ENCODE assay signal across 26 cellular contexts in the genomic region with DNA sequence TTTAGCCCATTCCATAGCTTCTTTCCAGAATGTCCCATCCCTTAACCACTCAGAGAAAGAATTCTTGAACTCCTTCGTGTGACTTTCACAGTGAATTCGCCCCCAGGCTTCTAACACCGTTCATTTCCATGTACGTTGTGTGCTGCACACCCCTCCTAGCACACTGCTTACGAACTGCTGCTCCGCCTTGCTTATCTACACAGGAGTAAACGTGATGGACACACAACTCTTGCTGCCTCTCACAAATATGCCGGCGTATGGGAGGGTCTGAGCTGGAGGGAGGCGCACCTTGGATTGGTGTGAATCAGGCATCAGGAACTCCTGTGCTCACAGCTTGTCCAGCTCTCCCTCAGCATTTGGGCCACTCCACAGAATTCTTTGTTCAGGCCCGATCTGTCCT. TPM values are rescaled to one million over a fixed set of nuclear protein-coding genes. Genes with fewer than 3 reads are reported as not detected.
"Had no signal": no experiment of that assay in that cellular context is flagged by ENCODE, and none has a peak within 500 bp of the region (broad histone marks: within the 10 kb centered on the region; RNA-seq: fewer than 3 reads in every experiment).

No MANE protein-coding gene starts in this region.

- H2AFZ ChIP-seq: PC-9 had no signal

- DNase-seq: Karpas-422; KG1; MG63; NCI-H1092; NCI-H1105 treated with DMSO at 0.1 percent for 48 hours; NCI-H1417 treated with DMSO at 0.1 percent for 48 hours; NCI-H146; NCI-H1694 treated with DMSO at 0.1 percent for 48 hours; NCI-H1930; NCI-H2081; NCI-H2107; NCI-H2227 treated with DMSO at 0.1 percent for 48 hours; NCI-H510A; NCI-H524 treated with DMSO at 0.1 percent for 48 hours; NCI-H69; NCI-H774; NK-92 treated with Interleukin-12 subunit alpha and Interleukin-12 subunit beta, amount 100 ng/mL, for 24 hours; OCI-M1; PC-9; Peyer's patch; SHP77 treated with DMSO at 0.1 percent for 48 hours had no signal

- ATAC-seq: Right ventricle myocardium inferior had no signal

- H3K4me1 ChIP-seq: SJSA1 had no signal

- H3K27me3 ChIP-seq: Peyer's patch, SJSA1 had no signal

- H3K4me3 ChIP-seq: MG63, PC-9, Peyer's patch, SJSA1, SK-N-MC had no signal

- H3K27ac ChIP-seq: PC-9, Peyer's patch, SJSA1, SK-N-MC had no signal

- H3K36me3 ChIP-seq: MG63, Peyer's patch, SJSA1 had no signal

- H3K4me2 ChIP-seq: PC-9 had no signal

- H3K9me3 ChIP-seq: SJSA1 had no signal

RNA-seq across cellular contexts. Expression of a gene that starts 3.9 kb away (rescaled TPM):
- total RNA-seq: HT-29, PC-9, RPMI7951 had no signal
